ENCODE assay signal across 8 cellular contexts in the genomic region with DNA sequence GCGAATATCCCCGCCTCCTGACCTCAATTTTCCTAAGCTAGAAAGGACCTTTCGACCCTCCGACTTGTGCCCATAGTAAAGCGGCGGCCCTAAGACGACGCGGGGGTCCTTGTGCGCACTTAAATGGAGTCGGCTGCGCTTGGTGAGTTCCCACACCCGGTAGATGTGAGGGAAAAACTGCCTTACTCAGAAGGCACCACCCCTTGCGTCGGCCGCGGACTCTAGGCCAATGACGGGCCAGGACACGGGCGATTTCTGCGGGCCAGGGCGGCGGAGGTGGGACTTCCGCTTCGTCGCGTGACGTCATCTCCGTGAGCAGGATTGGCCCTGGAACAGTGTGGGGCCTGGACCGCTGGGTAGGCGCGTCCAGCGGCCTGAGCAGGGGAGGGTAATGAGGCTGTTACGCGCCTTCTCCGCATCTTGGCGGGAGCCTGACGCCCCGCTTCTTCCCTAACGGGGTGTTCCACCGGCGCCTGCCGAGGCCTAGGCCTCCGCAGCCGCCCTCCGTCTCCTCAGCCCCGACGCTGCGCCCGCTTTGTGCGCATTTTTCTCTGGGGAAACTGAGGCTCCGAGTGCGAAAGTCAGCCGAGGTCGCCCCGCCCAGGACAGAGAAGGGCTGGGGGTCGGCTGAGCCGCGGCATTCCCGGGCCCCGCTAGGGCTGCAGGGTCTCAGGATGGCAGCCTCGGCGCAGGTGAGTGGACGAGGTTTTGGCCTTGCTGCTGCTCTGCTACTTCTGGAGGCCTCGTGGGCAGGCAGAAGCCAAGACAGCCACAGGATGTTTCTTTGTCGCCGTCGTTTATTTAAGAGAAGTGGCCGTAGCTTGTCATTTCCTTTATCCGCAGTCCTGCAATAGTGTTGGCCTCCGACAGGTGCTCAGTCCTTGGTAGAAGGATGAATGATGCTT. TPM values are rescaled to one million over a fixed set of nuclear protein-coding genes. Genes with fewer than 3 reads are reported as not detected.
DNase-seq lines count a peak whose midpoint lies in the region; ATAC-seq, FAIRE-seq and TF ChIP-seq lines count a peak whose summit lies in the region.

A gene (plus strand): TSS at position 293 of the 905 bp plus-strand sequence. CDS start 382 bp downstream, at position 675.

- peaks cover 22% of the 10 kb centered on the region for H3K79me2 ChIP-seq in mesendoderm (ENCODE audit: control insufficient read depth, insufficient read depth, low read length)

- peak within 1 kb of the TSS; percentile 69 for H3K18ac ChIP-seq in mesendoderm (ENCODE audit: low read length)

- peak within 1 kb of the TSS; percentile 91 for H3K4me3 ChIP-seq in endodermal cell (ENCODE audit: low read length)
- H3K4me3 ChIP-seq in mesendoderm (ENCODE audit: low read length) = peak within 1 kb of the TSS; percentile 62

- H3K4me1 ChIP-seq in endodermal cell (ENCODE audit: control insufficient read depth, insufficient read depth, low read length) = peaks cover 2% of the 10 kb centered on the region
- peaks cover 2% of the 10 kb centered on the region for H3K4me1 ChIP-seq in mesendoderm (ENCODE audit: control insufficient read depth, low read depth, low read length)

- H3K27me3 ChIP-seq in endodermal cell (ENCODE audit: control insufficient read depth, insufficient read depth, low read length, poor library complexity, severe bottlenecking) (peaks cover 28% of the 10 kb centered on the region), mesendoderm (ENCODE audit: insufficient read depth, low read length, poor library complexity) (peaks cover 3% of the 10 kb centered on the region)

- H3K4me1 Mint-ChIP-seq in endodermal cell = peaks cover 12% of the 10 kb centered on the region

- ATAC-seq in GM21381 (IDR thresholded peaks at IDR 0.05; ENCODE audit: unreplicated experiment) = peak; percentile 94

- H3K4me3 Mint-ChIP-seq in endodermal cell = peak within 1 kb of the TSS; percentile 83

- FAIRE-seq in HTR-8/SVneo (lab: Jason Lieb, UNC) = peak; percentile 99

- H3K36me3 ChIP-seq in endodermal cell (ENCODE audit: control insufficient read depth, insufficient read depth, low read length) (peaks cover 20% of the 10 kb centered on the region), mesendoderm (ENCODE audit: control insufficient read depth, insufficient read depth, low read length) (peaks cover 1% of the 10 kb centered on the region)

- H3K4me2 ChIP-seq in mesendoderm (ENCODE audit: low read length) = peak within 1 kb of the TSS; percentile 51

- DNase-seq in Caki2 (ENCODE audit: low read depth) = peak; percentile 94
- peak; percentile 97 for DNase-seq in HTR-8/SVneo (ENCODE audit: insufficient read length, low spot score)
- peak; percentile 89 for DNase-seq in NOMO-1 treated with dmso at 0.1 percent for 144 hours (lab: John Stamatoyannopoulos, UW; ENCODE audit: unreplicated experiment)
- DNase-seq in activated CD8-positive, alpha-beta memory T cell treated with anti-CD3 and anti-CD28 coated beads, Interleukin-2, amount 50 U/mL, for 1 hour (ENCODE audit: extremely low read depth) = peak; percentile 79
- peak; percentile 98 for DNase-seq in endodermal cell
- peak; percentile 98 for DNase-seq in mesendoderm
- peak; percentile 82 for DNase-seq in stimulated activated CD8-positive, alpha-beta memory T cell treated with anti-CD3 and anti-CD28 coated beads, Interleukin-12 subunit alpha, Interleukin-12 subunit beta, amount 100 ng/mL, for 4 hours (ENCODE audit: low read depth)

- H2BK5ac ChIP-seq in mesendoderm (ENCODE audit: low read length) = no peak within 1 kb of the TSS

- peaks cover 19% of the 10 kb centered on the region for H3K36me3 Mint-ChIP-seq in endodermal cell (ENCODE audit: low read depth)

- H3K9me3 ChIP-seq in endodermal cell (ENCODE audit: control insufficient read depth, low read length) = no peaks in the 10 kb centered on the region

- peak within 1 kb of the TSS; percentile 89 for H3K56ac ChIP-seq in mesendoderm (ENCODE audit: low read length)

- no peak within 1 kb of the TSS for H2BK120ac ChIP-seq in mesendoderm (ENCODE audit: low read depth, low read length)

- H2AK5ac ChIP-seq in mesendoderm (ENCODE audit: low read length) = no peak within 1 kb of the TSS

- peak within 1 kb of the TSS; percentile 75 for H3K4ac ChIP-seq in mesendoderm (ENCODE audit: low read depth, low read length)

- H3K27ac ChIP-seq in endodermal cell (ENCODE audit: low read depth, low read length) (peak within 1 kb of the TSS; percentile 69), mesendoderm (ENCODE audit: low read depth, low read length) (peak within 1 kb of the TSS; percentile 34)

- 0 to 1% methylated on average over 44 to 71 of the region's 71 CpGs for WGBS in endodermal cell (ENCODE audit: insufficient coverage in 1 of 2, insufficient read length in 1 of 2), 2 experiments
- WGBS in mesendoderm (ENCODE audit: extremely low coverage, insufficient coverage, low lambda C conversion rate) = no CpG with 5 or more reads among the region's 71 CpGs

- TF ChIP-seq CTCF in endodermal cell (conservative IDR thresholded peaks at IDR 0.05) = peak; percentile 19

- peaks cover 30% of the 10 kb centered on the region for H3K27me3 Mint-ChIP-seq in endodermal cell (ENCODE audit: insufficient read depth)

- no peak within 1 kb of the TSS for H4K5ac ChIP-seq in mesendoderm (ENCODE audit: low read length)

- H3K9me3 Mint-ChIP-seq in endodermal cell = no peaks in the 10 kb centered on the region

- H2BK15ac ChIP-seq in mesendoderm (replicated peaks; ENCODE audit: low read depth) = no peak within 1 kb of the TSS

- H3K27ac Mint-ChIP-seq in endodermal cell = peak within 1 kb of the TSS; percentile 94

- in situ Hi-C loops in Caki2 (cut with HindIII; ENCODE audit: low pct_unique_long_range_greater_than_20kb, low sequenced_read_pairs) = no loop called here

- H3K9ac ChIP-seq in endodermal cell (ENCODE audit: extremely low read depth, low read length, poor library complexity, severe bottlenecking) (peak within 1 kb of the TSS; percentile 90), mesendoderm (ENCODE audit: low read length) (peak within 1 kb of the TSS; percentile 90)

- H3K79me1 ChIP-seq in mesendoderm (ENCODE audit: low read length) = peaks cover 11% of the 10 kb centered on the region

- H3K23ac ChIP-seq in mesendoderm (ENCODE audit: low read length) = no peak within 1 kb of the TSS

- no peak within 1 kb of the TSS for H4K8ac ChIP-seq in mesendoderm (ENCODE audit: low read depth, low read length)

RNA-seq across cellular contexts. Expression of the gene that starts here (rescaled TPM):
- total RNA-seq in Caki2 (2014; rRNA removed; shearing (Covaris generic); ENCODE audit: low replicate concordance) = 9.2 and 9.3 TPM in 2 replicates
- 10 to 100 TPM in 1 of 2 donors, 1 to 10 TPM in 1; 6.2 to 13.4 TPM for total RNA-seq in endodermal cell
- polyA plus RNA-seq in endodermal cell (2013, experiment 1 of 2) = 4.6 TPM
- polyA plus RNA-seq in endodermal cell (2013, experiment 2 of 2) = 4.5 TPM
- 2.7 TPM for polyA plus RNA-seq in mesendoderm (2013, experiment 1 of 2)
- 2.6 TPM for polyA plus RNA-seq in mesendoderm (2013, experiment 2 of 2)

Comparison
In these comparisons a context has a peak if more than half of its experiments do, and no peak if none do; other contexts are left out.
1. Peak in every context shown above with its lines: DNase-seq, ATAC-seq, H3K4me3 ChIP-seq and H3K27ac ChIP-seq.